In the genomic region with DNA sequence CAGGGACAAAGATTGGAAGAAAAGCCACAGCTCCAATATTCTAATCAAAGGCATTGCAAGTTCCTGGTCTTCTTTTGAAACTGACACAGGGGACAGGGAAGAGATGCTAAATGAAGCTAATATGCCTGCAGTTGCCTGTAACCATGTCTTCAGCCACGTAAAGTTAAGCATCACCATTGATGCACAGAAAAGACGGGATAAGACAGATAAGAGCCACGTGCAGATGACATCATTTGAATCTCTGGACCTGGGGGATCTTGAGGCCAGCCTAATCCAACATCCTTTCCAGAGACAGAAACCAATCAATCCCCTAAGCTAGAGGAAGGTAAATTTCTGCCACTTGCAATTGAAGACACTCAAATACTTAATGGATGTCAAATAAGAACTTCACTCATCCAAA, we compare ENCODE assay signal across 9 cellular contexts.
A peak's percentile ranks its signal among the peaks of the same experiment; 100 is the strongest.
DNase-seq lines count a peak whose midpoint lies in the region; ATAC-seq, FAIRE-seq and TF ChIP-seq lines count a peak whose summit lies in the region.
"Had no signal": no experiment of that assay in that cellular context is flagged by ENCODE, and none has a peak within 500 bp of the region (broad histone marks: within the 10 kb centered on the region; RNA-seq: fewer than 3 reads in every experiment).

No MANE protein-coding gene starts in this region.

- no peak for TF ChIP-seq POLR2A in thyroid gland (IDR thresholded peaks at IDR 0.05)

- no peak overlapping the region for H3K9ac ChIP-seq in kidney (ENCODE audit: low read length in 2 of 2)

- CTCF ChIA-PET in activated naive CD4-positive, alpha-beta T cell treated with anti-CD3 and anti-CD28 coated beads for 36 hours (lab: Charles Lee), result interaction anchor here (0.5 to 1.1 kb wide), 2 partner anchors 10 to 118 kb away, joined by 3 read pairs; no protein-coding TSS in a partner anchor

- H3K27me3 ChIP-seq in cardiac muscle cell (no peaks in the 10 kb centered on the region), thyroid gland (no peaks in the 10 kb centered on the region)

- no peak overlapping the region for H3K4me3 Mint-ChIP-seq in activated naive CD4-positive, alpha-beta T cell treated with anti-CD3 and anti-CD28 coated beads for 36 hours

- H3K27me3 Mint-ChIP-seq in activated naive CD4-positive, alpha-beta T cell treated with anti-CD3 and anti-CD28 coated beads for 36 hours (ENCODE audit: low read depth), result no peaks in the 10 kb centered on the region

- no peaks in the 10 kb centered on the region for H3K9me3 ChIP-seq in cardiac muscle cell (ENCODE audit: low read depth)
- H3K9me3 ChIP-seq in kidney (ENCODE audit: control insufficient read depth in 1 of 2, low read length in 2 of 2), result no peaks in the 10 kb centered on the region
- H3K9me3 ChIP-seq in thyroid gland, result no peaks in the 10 kb centered on the region

- H3K4me1 Mint-ChIP-seq in activated naive CD4-positive, alpha-beta T cell treated with anti-CD3 and anti-CD28 coated beads for 36 hours (ENCODE audit: low read depth), result peaks cover 91% of the 10 kb centered on the region

- H3K4me3 ChIP-seq in cardiac muscle cell (no peak overlapping the region), kidney (ENCODE audit: low read length in 2 of 2) (no peak overlapping the region), thyroid gland (replicated peaks in 1 of 3) (no peak overlapping the region)

- H3K27ac Mint-ChIP-seq in activated naive CD4-positive, alpha-beta T cell treated with anti-CD3 and anti-CD28 coated beads for 36 hours, result no peak overlapping the region

- WGBS in thyroid gland, 2 donors, result 86 to 87% methylated on average over 3 of the region's 3 CpGs

- no peaks in the 10 kb centered on the region for H3K36me3 ChIP-seq in cardiac muscle cell
- no peaks in the 10 kb centered on the region for H3K36me3 ChIP-seq in kidney (ENCODE audit: control insufficient read depth in 1 of 2, insufficient read depth in 2 of 2, low read length in 2 of 2)
- H3K36me3 ChIP-seq in thyroid gland, result no peaks in the 10 kb centered on the region

- H3K36me3 Mint-ChIP-seq in activated naive CD4-positive, alpha-beta T cell treated with anti-CD3 and anti-CD28 coated beads for 36 hours (ENCODE audit: low read depth), result peaks cover 3% of the 10 kb centered on the region

- TF ChIP-seq CTCF in cardiac muscle cell (IDR thresholded peaks at IDR 0.05; ENCODE audit: low read depth, low read length) (no peak), kidney (IDR thresholded peaks at IDR 0.05; ENCODE audit: borderline replicate concordance, extremely low read depth, insufficient read depth) (no peak), thyroid gland (IDR thresholded peaks at IDR 0.05) (no peak)

- H3K27ac ChIP-seq in cardiac muscle cell, result peak overlapping the region; percentile 18
- peak overlapping the region; percentile 62 for H3K27ac ChIP-seq in angular gyrus (ENCODE audit: low read depth, low read length)
- H3K27ac ChIP-seq in kidney (ENCODE audit: low read depth in 2 of 2, low read length in 2 of 2), result peak overlapping the region; percentile 47 to 71
- H3K27ac ChIP-seq in thyroid gland, result peak overlapping the region in 2 of 3 donors; percentile 45 to 57

- DNase-seq in cardiac muscle cell (ENCODE audit: low read depth in 1 of 2, low spot score in 1 of 2) (peak in 1 of 2 donors; percentile 22), Right ventricle myocardium inferior (ENCODE audit: missing footprints) (no peak), kidney (no peak), thyroid gland (no peak), head of caudate nucleus (no peak), NCI-H2081 (lab: John Stamatoyannopoulos, UW) (no peak)
- no peak for DNase-seq in activated naive CD4-positive, alpha-beta T cell treated with anti-CD3 and anti-CD28 coated beads for 36 hours
- DNase-seq: NCI-H146 had no signal

- no peaks in the 10 kb centered on the region for H3K9me3 Mint-ChIP-seq in activated naive CD4-positive, alpha-beta T cell treated with anti-CD3 and anti-CD28 coated beads for 36 hours

- no peak for ATAC-seq in Right ventricle myocardium inferior

- intact Hi-C loops in Right ventricle myocardium inferior (cut with DNase I) (loop anchor here (5.0 to 10.0 kb wide), 2 partner anchors 36 to 234 kb away; no protein-coding TSS in a partner anchor), kidney (cut with DNase I) (no loop called here), thyroid gland (cut with DNase I) (no loop called here), head of caudate nucleus (cut with DNase I) (loop anchor here (5.0 to 10.0 kb wide), 2 partner anchors 226 to 354 kb away; no protein-coding TSS in a partner anchor)
- intact Hi-C loops in activated naive CD4-positive, alpha-beta T cell treated with anti-CD3 and anti-CD28 coated beads for 36 hours (cut with micrococcal nuclease), result loop anchor here (1.0 kb wide), 1 partner anchor 9 kb away; no protein-coding TSS in a partner anchor

- H3K4me1 ChIP-seq in cardiac muscle cell (ENCODE audit: low read depth) (peaks cover 59% of the 10 kb centered on the region), kidney (ENCODE audit: control insufficient read depth in 1 of 2, insufficient read depth in 1 of 2, low read depth in 1 of 2, low read length in 2 of 2) (peaks cover 24 to 41% of the 10 kb centered on the region in 2 donors), thyroid gland (peaks cover 30 to 67% of the 10 kb centered on the region in 2 donors)

- no peak for FAIRE-seq in kidney (lab: Jason Lieb, UNC)

Comparison
In these comparisons a context has a peak if more than half of its experiments do, and no peak if none do; other contexts are left out.
1. intact Hi-C loops: an anchor here in Right ventricle myocardium inferior (5.0 to 10.0 kb wide), head of caudate nucleus (5.0 to 10.0 kb wide) and activated naive CD4-positive, alpha-beta T cell treated with anti-CD3 and anti-CD28 coated beads for 36 hours (1.0 kb wide); none called in kidney and thyroid gland.